34 cellular contexts compared by ENCODE assay signal in genomic region chr18:74446178-74446577, GRCh38. TPM values are rescaled to one million over a fixed set of nuclear protein-coding genes. Genes with fewer than 3 reads are reported as not detected.
"Had no signal": no experiment of that assay in that cellular context is flagged by ENCODE, and none has a peak within 500 bp of the region (broad histone marks: within the 10 kb centered on the region; RNA-seq: fewer than 3 reads in every experiment).

No MANE protein-coding gene starts in this region.

- DNase-seq: colonic mucosa; effector memory CD4-positive, alpha-beta T cell; foreskin keratinocyte; heart left ventricle; kidney; occipital lobe; psoas muscle; right cardiac atrium; sigmoid colon; stimulated activated CD4-positive, alpha-beta T cell treated with anti-CD3 and anti-CD28 coated beads, Interleukin-2, amount 100 ng/mL, for 24 hours; stimulated activated CD4-positive, alpha-beta T cell treated with anti-CD3 and anti-CD28 coated beads, Interleukin-4, amount 100 ng/mL, for 24 hours; stimulated activated naive CD4-positive, alpha-beta T cell treated with Interleukin-2 at 50 U/mL for 16 hours; stomach; thyroid gland; uterus had no signal

- H3K9me3 ChIP-seq: colonic mucosa, esophagus muscularis mucosa, gastroesophageal sphincter, heart left ventricle, psoas muscle, sigmoid colon, stomach, thyroid gland, upper lobe of left lung, uterus had no signal

- H3K27ac Mint-ChIP-seq: dendritic cell treated with granulocyte-macrophage colony-stimulating factor and Interleukin-4, amounts not matched to agents 40 ng/mL and 50 ng/mL, for 4 days; memory B cell; nephron; neural progenitor cell; stimulated activated effector memory CD8-positive, alpha-beta T cell treated with anti-CD3 and anti-CD28 coated beads, Interleukin-12 subunit alpha, Interleukin-12 subunit beta, amount 100 ng/mL, for 72 hours had no signal

- H3K9me3 Mint-ChIP-seq: dendritic cell treated with granulocyte-macrophage colony-stimulating factor and Interleukin-4, amounts not matched to agents 40 ng/mL and 50 ng/mL, for 4 days; memory B cell; nephron; neural progenitor cell; stimulated activated effector memory CD8-positive, alpha-beta T cell treated with anti-CD3 and anti-CD28 coated beads, Interleukin-12 subunit alpha, Interleukin-12 subunit beta, amount 100 ng/mL, for 72 hours had no signal

- H3K4me1 ChIP-seq: colonic mucosa, foreskin keratinocyte, gastroesophageal sphincter, parathyroid adenoma, psoas muscle, sigmoid colon, stomach, thyroid gland, upper lobe of left lung, uterus had no signal

- H3K4me2 ChIP-seq: hepatocyte, neural progenitor cell had no signal

- H3K4me3 ChIP-seq: colonic mucosa, esophagus muscularis mucosa, gastroesophageal sphincter, heart left ventricle, hepatocyte, lung, neural progenitor cell, psoas muscle, sigmoid colon, stomach, thyroid gland, upper lobe of left lung, uterus had no signal

- H3K4me1 Mint-ChIP-seq: memory B cell; nephron; stimulated activated effector memory CD8-positive, alpha-beta T cell treated with anti-CD3 and anti-CD28 coated beads, Interleukin-12 subunit alpha, Interleukin-12 subunit beta, amount 100 ng/mL, for 72 hours had no signal

- H3K27me3 ChIP-seq: colonic mucosa, foreskin keratinocyte, heart left ventricle, hepatocyte, neural progenitor cell, thyroid gland, upper lobe of left lung, uterus had no signal

- H3K27ac ChIP-seq: colonic mucosa, esophagus muscularis mucosa, foreskin keratinocyte, gastroesophageal sphincter, heart left ventricle, hepatocyte, neural progenitor cell, parathyroid adenoma, psoas muscle, sigmoid colon, stomach, thyroid gland, upper lobe of left lung, uterus had no signal

- FAIRE-seq: endothelial cell of umbilical vein, kidney had no signal

- ATAC-seq: foreskin keratinocyte; gastroesophageal sphincter; heart left ventricle; left lobe of liver; psoas muscle; right cardiac atrium; stimulated activated effector memory CD8-positive, alpha-beta T cell treated with anti-CD3 and anti-CD28 coated beads, Interleukin-12 subunit alpha, Interleukin-12 subunit beta, amount 100 ng/mL, for 72 hours had no signal

- H3K4me3 Mint-ChIP-seq: dendritic cell treated with granulocyte-macrophage colony-stimulating factor and Interleukin-4, amounts not matched to agents 40 ng/mL and 50 ng/mL, for 4 days; memory B cell; nephron; neural progenitor cell; stimulated activated effector memory CD8-positive, alpha-beta T cell treated with anti-CD3 and anti-CD28 coated beads, Interleukin-12 subunit alpha, Interleukin-12 subunit beta, amount 100 ng/mL, for 72 hours had no signal

- H3K36me3 ChIP-seq: colonic mucosa, esophagus muscularis mucosa, gastroesophageal sphincter, neural progenitor cell, sigmoid colon, stomach, thyroid gland, upper lobe of left lung, uterus had no signal

- H3K79me2 ChIP-seq: hepatocyte, parathyroid adenoma had no signal

- H3K9ac ChIP-seq: neural progenitor cell, parathyroid adenoma had no signal

- H2AFZ ChIP-seq: hepatocyte, neural progenitor cell, parathyroid adenoma had no signal

- H3K36me3 Mint-ChIP-seq: memory B cell; neural progenitor cell; stimulated activated effector memory CD8-positive, alpha-beta T cell treated with anti-CD3 and anti-CD28 coated beads, Interleukin-12 subunit alpha, Interleukin-12 subunit beta, amount 100 ng/mL, for 72 hours had no signal

RNA-seq across cellular contexts. Expression of gene DIPK1C, which starts 10.9 kb away (rescaled TPM):
- total RNA-seq: chondrocyte, endothelial cell of umbilical vein, epithelial cell of proximal tubule, fibroblast of lung, foreskin keratinocyte, left lobe of liver, lung, mononuclear cell, renal cortical epithelial cell, subcutaneous adipose tissue, thyroid gland had no signal
- polyA plus RNA-seq: endothelial cell of umbilical vein, fibroblast of lung, foreskin keratinocyte had no signal
